Comparison of ENCODE assay signal across 1 cellular context in the genomic region with DNA sequence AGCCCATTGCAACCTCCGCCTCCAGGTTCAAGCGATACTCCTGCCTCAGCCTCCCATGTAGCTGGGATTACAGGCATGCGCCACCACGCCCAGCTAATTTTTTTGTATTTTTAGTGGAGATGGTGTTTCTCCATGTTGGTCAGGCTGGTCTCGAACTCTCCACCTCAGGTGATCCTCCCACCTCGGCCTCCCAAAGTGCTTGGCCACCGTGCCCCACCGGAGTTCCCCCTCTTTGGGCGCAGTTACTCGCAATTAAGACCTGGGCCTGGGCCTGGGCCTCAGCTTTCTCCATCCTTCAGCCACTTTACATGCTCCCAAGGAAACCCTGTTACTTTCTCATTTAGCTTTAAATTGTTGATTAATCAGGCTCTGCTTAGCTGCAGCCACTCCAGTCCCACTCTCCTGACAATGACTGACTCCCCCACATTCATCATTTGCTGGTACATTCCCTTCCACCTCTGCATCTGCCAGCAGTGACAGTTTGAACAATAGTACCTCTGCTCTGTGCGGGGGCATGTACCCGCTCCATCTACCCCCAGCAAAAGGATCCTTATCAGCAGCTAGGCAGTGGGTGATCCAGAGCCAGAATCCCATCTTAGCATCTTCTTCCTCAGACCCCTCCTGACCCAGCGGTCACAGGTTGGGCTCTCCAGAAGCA.
A peak's percentile ranks its signal among the peaks of the same experiment; 100 is the strongest.
TF ChIP-seq lines count a peak whose summit lies in the region.

No MANE protein-coding gene starts in this region.

TF ChIP-seq in HEK293, 187 proteins besides CTCF, POLR2A, EP300 and RAD21:
- 0 out of 2 replicates have a peak, but pooled peaks have one; percentile 19 for TF ChIP-seq ZFHX2 (tag by site-specific recombination; conservative IDR thresholded peaks at IDR 0.05)
- no peak for TF ChIP-seq ZNF37A (tag by site-specific recombination; IDR thresholded peaks at IDR 0.05)
- TF ChIP-seq ZNF26 (tag by site-specific recombination; IDR thresholded peaks at IDR 0.05) = no peak
- TF ChIP-seq ZNF677 (tag by site-specific recombination; IDR thresholded peaks at IDR 0.05) = no peak
- TF ChIP-seq ZNF18 (tag by site-specific recombination; IDR thresholded peaks at IDR 0.05) = no peak
- no peak for TF ChIP-seq ZFP41 (tag by site-specific recombination; IDR thresholded peaks at IDR 0.05; ENCODE audit: borderline replicate concordance)
- TF ChIP-seq KLF1 (tag by site-specific recombination; IDR thresholded peaks at IDR 0.05) = no peak
- no peak for TF ChIP-seq ZNF292 (tag by site-specific recombination; IDR thresholded peaks at IDR 0.05; ENCODE audit: borderline replicate concordance, low read depth)
- TF ChIP-seq ZNF211 (tag by site-specific recombination; IDR thresholded peaks at IDR 0.05; ENCODE audit: low read depth) = no peak
- no peak for TF ChIP-seq HOXD13 (CRISPR knock-in tag; IDR thresholded peaks at IDR 0.05; ENCODE audit: borderline replicate concordance)
- TF ChIP-seq ZNF148 (tag by site-specific recombination; IDR thresholded peaks at IDR 0.05; ENCODE audit: borderline replicate concordance) = no peak
- TF ChIP-seq EGR2 (tag by site-specific recombination; IDR thresholded peaks at IDR 0.05; ENCODE audit: low read depth) = peak; percentile 78
- no peak for TF ChIP-seq PRDM1 (tag by site-specific recombination; IDR thresholded peaks at IDR 0.05)
